In genomic region chr19:58001895-58002369, GRCh38 we compare ENCODE assay signal across 1 cellular context.
TF ChIP-seq lines count a peak whose summit lies in the region.

No MANE protein-coding gene starts in this region.

TF ChIP-seq in IMR-90, 13 proteins besides CTCF, POLR2A, EP300 and RAD21 (continued from another document):
- TF ChIP-seq MAFK (IDR thresholded peaks at IDR 0.05; ENCODE audit: low read depth, low read length) (no peak), CEBPB (IDR thresholded peaks at IDR 0.05; ENCODE audit: low read depth, low read length) (no peak), RFX5 (IDR thresholded peaks at IDR 0.05; ENCODE audit: low read depth, low read length) (no peak), FOS (IDR thresholded peaks at IDR 0.05; ENCODE audit: low read depth, low read length) (no peak), RCOR1 (IDR thresholded peaks at IDR 0.05; ENCODE audit: insufficient replicate concordance, low read length) (no peak), USF2 (IDR thresholded peaks at IDR 0.05; ENCODE audit: low read depth, low read length) (no peak), BHLHE40 (IDR thresholded peaks at IDR 0.05; ENCODE audit: low read depth, low read length) (no peak), SMC3 (IDR thresholded peaks at IDR 0.05; ENCODE audit: low read depth, low read length) (no peak)
TF ChIP-seq in IMR-90: peak in this region for 0.
